28 cellular contexts compared by ENCODE assay signal in the genomic region with DNA sequence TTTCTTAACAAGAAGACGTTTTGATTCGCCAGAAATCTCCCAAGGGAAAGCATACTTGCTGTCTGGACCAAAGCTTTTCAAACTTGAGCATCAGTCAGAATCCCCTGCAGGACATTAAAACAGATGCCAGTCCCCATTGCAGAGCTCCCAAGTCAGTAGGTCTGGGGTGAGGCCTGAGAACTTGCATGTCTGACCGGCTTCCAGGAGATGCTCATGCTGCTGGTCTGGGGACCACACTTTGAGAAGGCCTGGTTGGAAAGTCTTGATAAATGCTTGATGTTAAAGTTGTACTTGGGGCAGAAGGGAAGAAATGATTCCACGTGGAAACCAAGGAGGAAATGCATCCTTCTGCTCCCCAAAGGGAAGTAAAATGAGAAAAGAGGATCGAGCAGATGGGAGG. TPM values are rescaled to one million over a fixed set of nuclear protein-coding genes. Genes with fewer than 3 reads are reported as not detected.
"Had no signal": no experiment of that assay in that cellular context is flagged by ENCODE, and none has a peak within 500 bp of the region (broad histone marks: within the 10 kb centered on the region; RNA-seq: fewer than 3 reads in every experiment).

No MANE protein-coding gene starts in this region.

- H3K27me3 Mint-ChIP-seq: activated B cell treated with CpG ODN at 0.5 μM for 24 hours; activated CD8-positive, alpha-beta T cell treated with anti-CD3 and anti-CD28 coated beads for 36 hours; dendritic cell treated with granulocyte-macrophage colony-stimulating factor and Interleukin-4, amounts not matched to agents 40 ng/mL and 50 ng/mL, for 4 days had no signal

- H3K27ac Mint-ChIP-seq: activated B cell treated with CpG ODN at 0.5 μM for 24 hours; activated CD8-positive, alpha-beta T cell treated with anti-CD3 and anti-CD28 coated beads for 36 hours; activated T-helper 17 cell treated with anti-CD3 and anti-CD28 coated beads, Interleukin-2, amount 50 U/mL, for 72 hours; dendritic cell treated with granulocyte-macrophage colony-stimulating factor and Interleukin-4, amounts not matched to agents 40 ng/mL and 50 ng/mL, for 4 days; mesothelial cell of epicardium had no signal

- H3K27me3 ChIP-seq: brain microvascular endothelial cell, pancreas, testis, transverse colon, vagina had no signal

- H3K27ac ChIP-seq: brain microvascular endothelial cell, epithelial cell of prostate, pancreas, psoas muscle, testis, transverse colon, vagina had no signal

- H3K9me3 ChIP-seq: pancreas, testis, transverse colon, vagina had no signal

- H3K36me3 ChIP-seq: brain microvascular endothelial cell, pancreas, transverse colon, vagina had no signal

- DNase-seq: activated B cell treated with CpG ODN at 0.5 μM for 24 hours; activated CD4-positive, alpha-beta T cell treated with anti-CD3 and anti-CD28 coated beads, Interleukin-2, amount 50 U/mL, for 1 hour; activated CD8-positive, alpha-beta T cell treated with anti-CD3 and anti-CD28 coated beads for 36 hours; activated gamma-delta T cell treated with Interleukin-2 at 50 U/mL for 16 hours; activated naive CD4-positive, alpha-beta T cell treated with anti-CD3 and anti-CD28 coated beads, Interleukin-2, amount 50 U/mL, for 16 hours; activated T-cell treated with anti-CD3 and anti-CD28 coated beads, Interleukin-2, amount 50 U/mL, for 4 hours; amniotic stem cell; brain microvascular endothelial cell; central memory CD4-positive, alpha-beta T cell; head of caudate nucleus; hippocampal formation; naive B cell; psoas muscle; stimulated activated CD4-positive, alpha-beta T cell treated with anti-CD3 and anti-CD28 coated beads, Interleukin-2, amount 100 ng/mL, for 24 hours; stimulated activated naive CD4-positive, alpha-beta T cell treated with Interleukin-2 at 50 U/mL for 16 hours; T-helper 2 cell; testis; transverse colon had no signal

- H3K36me3 Mint-ChIP-seq: mesothelial cell of epicardium, naive B cell had no signal

- H3K4me1 ChIP-seq: pancreas, testis, transverse colon had no signal

- H3K4me1 Mint-ChIP-seq: activated B cell treated with CpG ODN at 0.5 μM for 24 hours; activated T-helper 17 cell treated with anti-CD3 and anti-CD28 coated beads, Interleukin-2, amount 50 U/mL, for 72 hours had no signal

- H3K4me3 ChIP-seq: pancreas, psoas muscle, smooth muscle cell, testis, transverse colon, vagina had no signal

- H3K4me3 Mint-ChIP-seq: activated B cell treated with CpG ODN at 0.5 μM for 24 hours; activated CD8-positive, alpha-beta T cell treated with anti-CD3 and anti-CD28 coated beads for 36 hours; activated T-cell treated with anti-CD3 and anti-CD28 coated beads, Interleukin-2, amount 50 U/mL, for 4 hours; activated T-helper 17 cell treated with anti-CD3 and anti-CD28 coated beads, Interleukin-2, amount 50 U/mL, for 72 hours; dendritic cell treated with granulocyte-macrophage colony-stimulating factor and Interleukin-4, amounts not matched to agents 40 ng/mL and 50 ng/mL, for 4 days; mesothelial cell of epicardium had no signal

- ATAC-seq: activated CD8-positive, alpha-beta T cell treated with anti-CD3 and anti-CD28 coated beads for 36 hours; activated T-cell treated with anti-CD3 and anti-CD28 coated beads, Interleukin-2, amount 50 U/mL, for 4 hours; activated T-helper 17 cell treated with anti-CD3 and anti-CD28 coated beads, Interleukin-2, amount 50 U/mL, for 72 hours; psoas muscle had no signal

- H3K9me3 Mint-ChIP-seq: activated T-helper 17 cell treated with anti-CD3 and anti-CD28 coated beads, Interleukin-2, amount 50 U/mL, for 72 hours; mesothelial cell of epicardium had no signal

RNA-seq across cellular contexts. Expression of gene CAV3, which starts 24.3 kb away (rescaled TPM):
- total RNA-seq: activated B cell treated with CpG ODN at 0.5 μM for 24 hours; activated CD8-positive, alpha-beta T cell treated with anti-CD3 and anti-CD28 coated beads for 36 hours; activated T-cell treated with anti-CD3 and anti-CD28 coated beads, Interleukin-2, amount 50 U/mL, for 4 hours; activated T-helper 17 cell treated with anti-CD3 and anti-CD28 coated beads, Interleukin-2, amount 50 U/mL, for 72 hours; astrocyte; frontal cortex; kidney epithelial cell; mesothelial cell of epicardium; pancreas; smooth muscle cell; testis; transverse colon; vagina had no signal
